ENCODE assay signal across 8 cellular contexts in the genomic region with DNA sequence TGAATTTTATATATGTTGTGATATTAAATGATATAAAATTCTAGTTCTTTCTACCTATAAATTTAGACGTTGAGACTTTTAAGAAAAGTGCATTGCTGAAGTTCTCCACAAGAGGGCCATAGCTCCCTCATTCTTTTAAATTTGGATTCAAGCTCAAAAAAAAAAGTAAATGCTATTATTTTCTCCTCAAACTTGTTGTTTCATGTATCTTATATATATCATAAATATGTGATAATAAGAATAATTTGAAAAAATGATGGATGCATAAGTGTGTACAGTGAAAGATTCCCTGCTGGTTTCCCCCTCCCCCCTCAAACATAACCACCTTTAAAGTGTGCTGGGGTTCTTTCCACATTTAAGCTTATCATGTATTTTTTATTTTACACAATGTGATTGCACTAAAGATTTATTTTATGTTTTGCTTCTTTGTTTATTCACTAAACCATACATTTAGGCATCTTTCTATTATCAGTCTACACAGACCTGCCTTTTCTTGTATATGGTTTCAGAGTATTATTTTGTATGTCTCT.
DNase-seq lines count a peak whose midpoint lies in the region; TF ChIP-seq lines count a peak whose summit lies in the region.

No MANE protein-coding gene starts in this region.

- H3K4me1 Mint-ChIP-seq in brain: peaks cover 3% of the 10 kb centered on the region
- no peaks in the 10 kb centered on the region for H3K4me1 Mint-ChIP-seq in CD8-positive, alpha-beta memory T cell

- no peak overlapping the region for H3K27ac ChIP-seq in Karpas-422 (ENCODE audit: low read length)
- H3K27ac ChIP-seq in CD8-positive, alpha-beta memory T cell (ENCODE audit: low read depth, low read length): no peak overlapping the region

- POLR2A ChIA-PET in CD8-positive, alpha-beta memory T cell (lab: Charles Lee): no interaction called here

- no peak overlapping the region for H3K9ac ChIP-seq in Karpas-422 (ENCODE audit: low read length)

- H2AFZ ChIP-seq in Karpas-422 (ENCODE audit: low read length): no peak overlapping the region

- no peaks in the 10 kb centered on the region for H3K4me1 ChIP-seq in Karpas-422 (ENCODE audit: low read length)
- H3K4me1 ChIP-seq in CD8-positive, alpha-beta memory T cell (ENCODE audit: insufficient read depth, low read length): no peaks in the 10 kb centered on the region

- no peaks in the 10 kb centered on the region for H3K9me3 Mint-ChIP-seq in brain
- peaks cover 0 to 3% (median 0%) of the 10 kb centered on the region in 5 donors for H3K9me3 Mint-ChIP-seq in CD8-positive, alpha-beta memory T cell

- H3K27me3 ChIP-seq in Karpas-422 (ENCODE audit: low read length): no peaks in the 10 kb centered on the region
- no peaks in the 10 kb centered on the region for H3K27me3 ChIP-seq in CD8-positive, alpha-beta memory T cell (ENCODE audit: insufficient read depth, low read length, poor library complexity, severe bottlenecking)

- no peaks in the 10 kb centered on the region for H4K20me1 ChIP-seq in Karpas-422 (ENCODE audit: insufficient read depth, low read depth, low read length)

- H3K4me3 Mint-ChIP-seq in brain: no peak overlapping the region
- no peak overlapping the region for H3K4me3 Mint-ChIP-seq in CD8-positive, alpha-beta memory T cell

- no peak overlapping the region for H3K4me2 ChIP-seq in Karpas-422 (ENCODE audit: low read depth, low read length, poor library complexity, severe bottlenecking)

- H3K27me3 Mint-ChIP-seq in brain: peaks cover 6% of the 10 kb centered on the region
- no peaks in the 10 kb centered on the region for H3K27me3 Mint-ChIP-seq in CD8-positive, alpha-beta memory T cell

- CTCF ChIA-PET in CD8-positive, alpha-beta memory T cell (lab: Charles Lee): interaction anchor here (0.8 to 1.2 kb wide), 3 partner anchors 11 to 880 kb away, joined by 3 to 4 read pairs (median 3); no protein-coding TSS in a partner anchor

- no peaks in the 10 kb centered on the region for H3K36me3 ChIP-seq in Karpas-422 (ENCODE audit: insufficient read depth, low read length)
- no peaks in the 10 kb centered on the region for H3K36me3 ChIP-seq in CD8-positive, alpha-beta memory T cell (ENCODE audit: insufficient read depth, low read length)

- H3K27ac Mint-ChIP-seq in brain: no peak overlapping the region
- no peak overlapping the region for H3K27ac Mint-ChIP-seq in CD8-positive, alpha-beta memory T cell

- no peaks in the 10 kb centered on the region for H3K79me2 ChIP-seq in Karpas-422 (ENCODE audit: low read length)

- DNase-seq in NCI-H2227 (lab: John Stamatoyannopoulos, UW; ENCODE audit: unreplicated experiment) (peak; percentile 37), NCI-H2227 treated with DMSO at 0.1 percent for 48 hours (lab: John Stamatoyannopoulos, UW) (no peak), Karpas-422 (peak; percentile 65), midbrain (lab: John Stamatoyannopoulos, UW) (peak; percentile 12), anterior cingulate cortex (lab: John Stamatoyannopoulos, UW) (no peak)
- no peak for DNase-seq in CD8-positive, alpha-beta memory T cell
- DNase-seq in effector CD4-positive, alpha-beta T cell: no peak

- H3K4me3 ChIP-seq in Karpas-422 (ENCODE audit: low read length): no peak overlapping the region
- no peak overlapping the region for H3K4me3 ChIP-seq in CD8-positive, alpha-beta memory T cell (ENCODE audit: low read length)

- H3K9me2 ChIP-seq in Karpas-422 (replicated peaks; ENCODE audit: insufficient read depth, low read length): no peaks in the 10 kb centered on the region

- no peaks in the 10 kb centered on the region for H3K36me3 Mint-ChIP-seq in brain
- H3K36me3 Mint-ChIP-seq in CD8-positive, alpha-beta memory T cell: no peaks in the 10 kb centered on the region

- no peaks in the 10 kb centered on the region for H3K9me3 ChIP-seq in Karpas-422 (ENCODE audit: low read length)
- H3K9me3 ChIP-seq in CD8-positive, alpha-beta memory T cell (ENCODE audit: low read length): no peaks in the 10 kb centered on the region

- peak; percentile 72 to 92 for TF ChIP-seq CTCF in brain (conservative IDR thresholded peaks at IDR 0.05)

Comparison
In these comparisons a context has a peak if more than half of its experiments do, and no peak if none do; other contexts are left out.
1. DNase-seq: peak in NCI-H2227 (single experiment), Karpas-422 (single experiment) and midbrain (single experiment); none in NCI-H2227 treated with DMSO at 0.1 percent for 48 hours (single experiment), CD8-positive, alpha-beta memory T cell (0 of 5), anterior cingulate cortex (0 of 58) and effector CD4-positive, alpha-beta T cell (single experiment).